ENCODE assay signal across 42 cellular contexts in the genomic region with DNA sequence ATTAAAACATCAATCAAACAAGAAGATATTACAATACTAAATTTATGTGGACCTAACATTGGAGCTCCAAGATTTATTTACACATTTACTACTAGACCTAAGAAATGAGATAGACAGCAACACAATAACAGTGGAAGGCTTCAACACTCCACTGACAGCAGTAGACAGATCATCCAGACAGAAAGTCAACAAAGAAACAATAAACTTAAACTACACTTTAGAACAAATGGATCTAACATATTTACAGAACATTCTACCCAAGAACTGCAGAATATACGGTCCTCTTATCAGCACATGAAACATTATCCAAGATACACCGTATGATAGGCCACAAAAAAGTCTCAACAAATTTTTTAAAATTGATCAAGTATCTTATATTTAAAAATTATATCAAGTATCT. TPM values are rescaled to one million over a fixed set of nuclear protein-coding genes. Genes with fewer than 3 reads are reported as not detected.
"Had no signal": no experiment of that assay in that cellular context is flagged by ENCODE, and none has a peak within 500 bp of the region (broad histone marks: within the 10 kb centered on the region; RNA-seq: fewer than 3 reads in every experiment).

No MANE protein-coding gene starts in this region.

- H3K4me3 Mint-ChIP-seq: activated naive CD4-positive, alpha-beta T cell treated with anti-CD3 and anti-CD28 coated beads for 36 hours; activated naive CD4-positive, alpha-beta T cell treated with anti-CD3 and anti-CD28 coated beads, Interleukin-2, amount 10 ng/mL, durations not matched to agents 7 days and 5 days; activated naive CD4-positive, alpha-beta T cell treated with anti-CD3 and anti-CD28 coated beads, Interleukin-2, amount 50 U/mL, for 24 hours; activated naive CD8-positive, alpha-beta T cell; activated naive CD8-positive, alpha-beta T cell treated with anti-CD3 and anti-CD28 coated beads for 36 hours; activated naive CD8-positive, alpha-beta T cell treated with anti-CD3 and anti-CD28 coated beads, Interleukin-2, amount 10 ng/mL, durations not matched to agents 7 days and 5 days; activated naive CD8-positive, alpha-beta T cell treated with anti-CD3 and anti-CD28 coated beads, Interleukin-2, amount 50 U/mL, for 24 hours; activated T-cell treated with anti-CD3 and anti-CD28 coated beads, Interleukin-2, amount 50 U/mL, for 24 hours; activated T-cell treated with anti-CD3 and anti-CD28 coated beads, Interleukin-2, amount 50 U/mL, for 4 hours; activated T-cell treated with anti-CD3 and anti-CD28 coated beads, Interleukin-2, amount 50 U/mL, for 72 hours; activated T-helper 1 cell treated with anti-CD3 and anti-CD28 coated beads, Interleukin-12 subunit alpha, Interleukin-12 subunit beta, Interleukin-2, Interleukin-4 antibody, amounts not matched to agents 30 ng/mL and 10 ng/mL and 1 ng/mL, durations not matched to agents 14 hours and 24 hours and 36 hours; activated T-helper 17 cell treated with anti-CD3 and anti-CD28 coated beads, Interleukin-2, amount 50 U/mL, for 72 hours; brain; central memory CD8-positive, alpha-beta T cell had no signal

- H3K4me1 Mint-ChIP-seq: activated naive CD4-positive, alpha-beta T cell treated with anti-CD3 and anti-CD28 coated beads, Interleukin-2, amount 50 U/mL, for 24 hours; activated naive CD8-positive, alpha-beta T cell treated with anti-CD3 and anti-CD28 coated beads for 36 hours; activated naive CD8-positive, alpha-beta T cell treated with anti-CD3 and anti-CD28 coated beads, Interleukin-2, amount 10 ng/mL, durations not matched to agents 7 days and 5 days; activated T-helper 17 cell treated with anti-CD3 and anti-CD28 coated beads, Interleukin-2, amount 50 U/mL, for 72 hours; brain; central memory CD8-positive, alpha-beta T cell had no signal

- H3K4me1 ChIP-seq: adrenal gland, body of pancreas, breast epithelium had no signal

- H3K4me3 ChIP-seq: adrenal gland, body of pancreas, breast epithelium, cardiac muscle cell had no signal

- H3K36me3 Mint-ChIP-seq: activated naive CD4-positive, alpha-beta T cell treated with anti-CD3 and anti-CD28 coated beads, Interleukin-2, amount 10 ng/mL, durations not matched to agents 7 days and 5 days; activated naive CD4-positive, alpha-beta T cell treated with anti-CD3 and anti-CD28 coated beads, Interleukin-2, amount 50 U/mL, for 24 hours; activated naive CD4-positive, alpha-beta T cell treated with anti-CD3 and anti-CD28 coated beads, Interleukin-2, amount 50 U/mL, for 72 hours; activated naive CD8-positive, alpha-beta T cell treated with anti-CD3 and anti-CD28 coated beads for 36 hours; activated naive CD8-positive, alpha-beta T cell treated with anti-CD3 and anti-CD28 coated beads, Interleukin-2, amount 10 ng/mL, durations not matched to agents 7 days and 5 days; brain had no signal

- H3K9me3 Mint-ChIP-seq: activated naive CD4-positive, alpha-beta T cell treated with anti-CD3 and anti-CD28 coated beads for 36 hours; activated naive CD4-positive, alpha-beta T cell treated with anti-CD3 and anti-CD28 coated beads, Interleukin-2, amount 10 ng/mL, durations not matched to agents 7 days and 5 days; activated naive CD4-positive, alpha-beta T cell treated with anti-CD3 and anti-CD28 coated beads, Interleukin-2, amount 50 U/mL, for 24 hours; activated naive CD4-positive, alpha-beta T cell treated with anti-CD3 and anti-CD28 coated beads, Interleukin-2, amount 50 U/mL, for 72 hours; activated naive CD8-positive, alpha-beta T cell treated with anti-CD3 and anti-CD28 coated beads for 36 hours; activated naive CD8-positive, alpha-beta T cell treated with anti-CD3 and anti-CD28 coated beads, Interleukin-2, amount 50 U/mL, for 24 hours; activated T-cell treated with anti-CD3 and anti-CD28 coated beads, Interleukin-2, amount 50 U/mL, for 24 hours; activated T-cell treated with anti-CD3 and anti-CD28 coated beads, Interleukin-2, amount 50 U/mL, for 4 hours; activated T-cell treated with anti-CD3 and anti-CD28 coated beads, Interleukin-2, amount 50 U/mL, for 72 hours; activated T-helper 1 cell treated with anti-CD3 and anti-CD28 coated beads, Interleukin-12 subunit alpha, Interleukin-12 subunit beta, Interleukin-2, Interleukin-4 antibody, amounts not matched to agents 30 ng/mL and 10 ng/mL and 1 ng/mL, durations not matched to agents 14 hours and 24 hours and 36 hours; activated T-helper 2 cell treated with anti-CD3 and anti-CD28 coated beads, Interferon-gamma antibody, Interleukin-2, Interleukin-4, amounts not matched to agents 10 μg/mL and 5 μg/mL and 100 μg/mL, durations not matched to agents 14 hours and 24 hours and 36 hours; brain; central memory CD8-positive, alpha-beta T cell had no signal

- H3K9me3 ChIP-seq: adrenal gland, body of pancreas, breast epithelium had no signal

- H3K27ac ChIP-seq: adrenal gland, body of pancreas, brain microvascular endothelial cell, breast epithelium, cardiac muscle cell had no signal

- DNase-seq: activated effector memory CD4-positive, alpha-beta T cell treated with anti-CD3 and anti-CD28 coated beads, Interleukin-2, amount 50 U/mL, for 16 hours; activated effector memory CD4-positive, alpha-beta T cell treated with Interleukin-2 at 50 U/mL for 16 hours; activated gamma-delta T cell; activated gamma-delta T cell treated with Interleukin-2 at 50 U/mL for 16 hours; activated naive CD4-positive, alpha-beta T cell; activated naive CD4-positive, alpha-beta T cell treated with anti-CD3 and anti-CD28 coated beads for 36 hours; activated naive CD4-positive, alpha-beta T cell treated with anti-CD3 and anti-CD28 coated beads, Interleukin-2, amount 10 ng/mL, durations not matched to agents 7 days and 5 days; activated naive CD4-positive, alpha-beta T cell treated with anti-CD3 and anti-CD28 coated beads, Interleukin-2, amount 50 U/mL, for 16 hours; activated naive CD4-positive, alpha-beta T cell treated with Interleukin-2 at 50 U/mL for 16 hours; activated naive CD8-positive, alpha-beta T cell treated with anti-CD3 and anti-CD28 coated beads for 36 hours; activated naive CD8-positive, alpha-beta T cell treated with anti-CD3 and anti-CD28 coated beads, Interleukin-2, amount 10 ng/mL, durations not matched to agents 7 days and 5 days; activated naive CD8-positive, alpha-beta T cell treated with anti-CD3 and anti-CD28 coated beads, Interleukin-2, amount 50 U/mL, for 24 hours; activated T-cell treated with anti-CD3 and anti-CD28 coated beads, Interleukin-2, amount 50 U/mL, for 1 hour; activated T-cell treated with anti-CD3 and anti-CD28 coated beads, Interleukin-2, amount 50 U/mL, for 24 hours; activated T-cell treated with anti-CD3 and anti-CD28 coated beads, Interleukin-2, amount 50 U/mL, for 4 hours; activated T-cell treated with anti-CD3 and anti-CD28 coated beads, Interleukin-2, amount 50 U/mL, for 48 hours; activated T-cell treated with anti-CD3 and anti-CD28 coated beads, Interleukin-2, amount 50 U/mL, for 72 hours; adrenal gland; amniotic stem cell; amygdala; anterior cingulate cortex; aorta; body of pancreas; brain microvascular endothelial cell; caudate nucleus; central memory CD4-positive, alpha-beta T cell; cerebellar nuclear complex had no signal

- H3K27me3 ChIP-seq: adrenal gland, body of pancreas, brain microvascular endothelial cell, breast epithelium, cardiac muscle cell had no signal

- ATAC-seq: activated naive CD4-positive, alpha-beta T cell treated with anti-CD3 and anti-CD28 coated beads, Interleukin-2, amount 50 U/mL, for 72 hours; activated naive CD8-positive, alpha-beta T cell treated with anti-CD3 and anti-CD28 coated beads, Interleukin-2, amount 50 U/mL, for 24 hours; activated T-cell treated with anti-CD3 and anti-CD28 coated beads, Interleukin-2, amount 50 U/mL, for 4 hours; activated T-cell treated with anti-CD3 and anti-CD28 coated beads, Interleukin-2, amount 50 U/mL, for 72 hours; activated T-helper 17 cell treated with anti-CD3 and anti-CD28 coated beads, Interleukin-2, amount 50 U/mL, for 72 hours; body of pancreas had no signal

- H3K36me3 ChIP-seq: adrenal gland, brain microvascular endothelial cell, breast epithelium, cardiac muscle cell had no signal

- H3K27ac Mint-ChIP-seq: activated naive CD4-positive, alpha-beta T cell treated with anti-CD3 and anti-CD28 coated beads for 36 hours; activated naive CD4-positive, alpha-beta T cell treated with anti-CD3 and anti-CD28 coated beads, Interleukin-2, amount 10 ng/mL, durations not matched to agents 7 days and 5 days; activated naive CD4-positive, alpha-beta T cell treated with anti-CD3 and anti-CD28 coated beads, Interleukin-2, amount 50 U/mL, for 24 hours; activated naive CD4-positive, alpha-beta T cell treated with anti-CD3 and anti-CD28 coated beads, Interleukin-2, amount 50 U/mL, for 72 hours; activated naive CD8-positive, alpha-beta T cell; activated naive CD8-positive, alpha-beta T cell treated with anti-CD3 and anti-CD28 coated beads for 36 hours; activated naive CD8-positive, alpha-beta T cell treated with anti-CD3 and anti-CD28 coated beads, Interleukin-2, amount 10 ng/mL, durations not matched to agents 7 days and 5 days; activated naive CD8-positive, alpha-beta T cell treated with anti-CD3 and anti-CD28 coated beads, Interleukin-2, amount 50 U/mL, for 24 hours; activated T-cell treated with anti-CD3 and anti-CD28 coated beads, Interleukin-2, amount 50 U/mL, for 24 hours; activated T-cell treated with anti-CD3 and anti-CD28 coated beads, Interleukin-2, amount 50 U/mL, for 72 hours; activated T-helper 1 cell treated with anti-CD3 and anti-CD28 coated beads, Interleukin-12 subunit alpha, Interleukin-12 subunit beta, Interleukin-2, Interleukin-4 antibody, amounts not matched to agents 30 ng/mL and 10 ng/mL and 1 ng/mL, durations not matched to agents 14 hours and 24 hours and 36 hours; activated T-helper 17 cell treated with anti-CD3 and anti-CD28 coated beads, Interleukin-2, amount 50 U/mL, for 72 hours; activated T-helper 2 cell treated with anti-CD3 and anti-CD28 coated beads, Interferon-gamma antibody, Interleukin-2, Interleukin-4, amounts not matched to agents 10 μg/mL and 5 μg/mL and 100 μg/mL, durations not matched to agents 14 hours and 24 hours and 36 hours; brain had no signal

RNA-seq across cellular contexts. Expression of a gene that starts 27.0 kb away (rescaled TPM):
- total RNA-seq: activated naive CD4-positive, alpha-beta T cell treated with anti-CD3 and anti-CD28 coated beads for 36 hours; activated naive CD8-positive, alpha-beta T cell treated with anti-CD3 and anti-CD28 coated beads for 36 hours; activated naive CD8-positive, alpha-beta T cell treated with anti-CD3 and anti-CD28 coated beads, Interleukin-2, amount 10 ng/mL, durations not matched to agents 7 days and 5 days; activated T-cell treated with anti-CD3 and anti-CD28 coated beads, Interleukin-2, amount 50 U/mL, for 4 hours; activated T-helper 1 cell treated with anti-CD3 and anti-CD28 coated beads, Interleukin-12 subunit alpha, Interleukin-12 subunit beta, Interleukin-2, Interleukin-4 antibody, amounts not matched to agents 30 ng/mL and 10 ng/mL and 1 ng/mL, durations not matched to agents 14 hours and 24 hours and 36 hours; activated T-helper 17 cell treated with anti-CD3 and anti-CD28 coated beads, Interleukin-2, amount 50 U/mL, for 72 hours; aorta; astrocyte; body of pancreas; breast epithelium; bronchial epithelial cell; cardiac muscle cell; cardiac septum; cerebellum; chondrocyte had no signal

RNA-seq across cellular contexts. Expression of a gene that starts 50.3 kb away (rescaled TPM):
- total RNA-seq: activated naive CD4-positive, alpha-beta T cell treated with anti-CD3 and anti-CD28 coated beads for 36 hours; activated naive CD4-positive, alpha-beta T cell treated with anti-CD3 and anti-CD28 coated beads, Interleukin-2, amount 50 U/mL, for 72 hours; activated naive CD8-positive, alpha-beta T cell treated with anti-CD3 and anti-CD28 coated beads for 36 hours; activated naive CD8-positive, alpha-beta T cell treated with anti-CD3 and anti-CD28 coated beads, Interleukin-2, amount 10 ng/mL, durations not matched to agents 7 days and 5 days; activated T-cell treated with anti-CD3 and anti-CD28 coated beads, Interleukin-2, amount 50 U/mL, for 4 hours; activated T-cell treated with anti-CD3 and anti-CD28 coated beads, Interleukin-2, amount 50 U/mL, for 72 hours; activated T-helper 1 cell treated with anti-CD3 and anti-CD28 coated beads, Interleukin-12 subunit alpha, Interleukin-12 subunit beta, Interleukin-2, Interleukin-4 antibody, amounts not matched to agents 30 ng/mL and 10 ng/mL and 1 ng/mL, durations not matched to agents 14 hours and 24 hours and 36 hours; activated T-helper 17 cell treated with anti-CD3 and anti-CD28 coated beads, Interleukin-2, amount 50 U/mL, for 72 hours; activated T-helper 2 cell treated with anti-CD3 and anti-CD28 coated beads, Interferon-gamma antibody, Interleukin-2, Interleukin-4, amounts not matched to agents 10 μg/mL and 5 μg/mL and 100 μg/mL, durations not matched to agents 14 hours and 24 hours and 36 hours; adrenal gland; aorta; astrocyte; bronchial epithelial cell; cardiac muscle cell; cardiac septum; cerebellum; chondrocyte had no signal
